Comparison of ENCODE assay signal across 23 cellular contexts in the genomic region with DNA sequence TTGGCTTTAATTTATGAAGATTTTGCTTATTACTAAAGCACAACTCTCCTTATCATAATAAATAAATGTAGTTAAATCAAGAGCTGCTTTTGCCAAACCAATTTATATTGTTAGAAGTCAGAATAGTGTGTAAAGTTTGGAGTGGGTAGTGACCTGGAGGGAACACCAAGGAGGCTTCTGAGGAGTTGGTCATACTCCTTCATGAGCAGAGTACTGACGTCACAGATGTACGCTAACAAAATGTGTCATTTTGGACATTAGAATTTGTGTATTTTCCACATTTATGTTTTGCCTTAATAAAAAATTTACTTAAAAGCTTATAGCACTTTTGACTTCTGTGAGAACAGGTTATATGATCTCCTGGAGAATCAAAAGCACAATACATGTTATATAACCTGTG.
DNase-seq lines count a peak whose midpoint lies in the region; ATAC-seq, FAIRE-seq and TF ChIP-seq lines count a peak whose summit lies in the region.
"Had no signal": no experiment of that assay in that cellular context is flagged by ENCODE, and none has a peak within 500 bp of the region (broad histone marks: within the 10 kb centered on the region; RNA-seq: fewer than 3 reads in every experiment).

No MANE protein-coding gene starts in this region.

- no peak for TF ChIP-seq RAD21 in K562 (CRISPR knock-in tag; conservative IDR thresholded peaks at IDR 0.05 in 1 of 2, IDR thresholded peaks at IDR 0.05 in 1 of 2)

- TF ChIP-seq POLR2A in K562 (conservative IDR thresholded peaks at IDR 0.05), result no peak
- TF ChIP-seq POLR2A in thyroid gland (IDR thresholded peaks at IDR 0.05), result no peak

- no peaks in the 10 kb centered on the region for H4K20me1 ChIP-seq in K562 (replicated peaks; ENCODE audit: control insufficient read depth, insufficient read depth, low read length)
- H4K20me1 ChIP-seq: BLaER1 had no signal

- H3K36me3 Mint-ChIP-seq in activated CD4-positive, alpha-beta memory T cell treated with anti-CD3 and anti-CD28 coated beads, Interleukin-2, amount 10 ng/mL, durations not matched to agents 7 days and 5 days (ENCODE audit: low read depth), result no peaks in the 10 kb centered on the region
- H3K36me3 Mint-ChIP-seq: CD14-positive monocyte; CD4-positive, alpha-beta memory T cell; CD4-positive, CD25-positive, alpha-beta regulatory T cell; CD8-positive, alpha-beta memory T cell had no signal

- POLR2A ChIA-PET in K562 (lab: Yijun Ruan, JAX), result interaction anchor here (1.2 kb wide), 1 partner anchor 276 kb away, joined by 3 read pairs; no protein-coding TSS in a partner anchor
- POLR2A ChIA-PET in activated CD4-positive, alpha-beta memory T cell treated with anti-CD3 and anti-CD28 coated beads, Interleukin-2, amount 10 ng/mL, durations not matched to agents 7 days and 5 days (lab: Charles Lee), result no interaction called here

- H3K9me1 ChIP-seq in K562 (ENCODE audit: control insufficient read depth, insufficient read depth, low read length), result no peaks in the 10 kb centered on the region

- H3K4me1 ChIP-seq in SJCRH30 (peaks cover 8% of the 10 kb centered on the region), K562 (replicated peaks in 1 of 2; ENCODE audit: control insufficient read depth in 2 of 2, insufficient read depth in 2 of 2, low read length in 2 of 2) (0 out of 5 replicates have a peak, but pooled peaks cover 0 to 3% of the 10 kb centered on the region in 2 experiments), thyroid gland (peaks cover 16 to 21% of the 10 kb centered on the region in 2 donors)
- H3K4me1 ChIP-seq: BE2C, BLaER1 had no signal

- peaks cover 94% of the 10 kb centered on the region for H3K79me2 ChIP-seq in K562 (ENCODE audit: control insufficient read depth, insufficient read depth, low read length)

- H3K27ac ChIP-seq in SJCRH30, result peak overlapping the region; percentile 50
- H3K27ac ChIP-seq in K562 (ENCODE audit: extremely low read depth, low read depth, low read length), result no peak overlapping the region
- peak overlapping the region; percentile 25 to 77 (median 53) for H3K27ac ChIP-seq in thyroid gland
- H3K27ac ChIP-seq: BLaER1 had no signal

- H2AFZ ChIP-seq in K562 (ENCODE audit: low read depth, low read length), result no peak overlapping the region

- DNase-seq in SJCRH30 (no peak), K562 (ENCODE audit: extremely low read depth in 1 of 4, low spot score in 3 of 4) (no peak), thyroid gland (no peak), NCI-H2227 (lab: John Stamatoyannopoulos, UW; ENCODE audit: unreplicated experiment) (no peak)
- no peak for DNase-seq in activated CD4-positive, alpha-beta memory T cell treated with anti-CD3 and anti-CD28 coated beads, Interleukin-2, amount 10 ng/mL, durations not matched to agents 7 days and 5 days
- DNase-seq: 8988T; ACHN; BE2C; C1 segment of cervical spinal cord; CD4-positive, alpha-beta memory T cell; CD4-positive, CD25-positive, alpha-beta regulatory T cell; CD8-positive, alpha-beta memory T cell; DMS 273 treated with DMSO at 0.1 percent for 48 hours; DMS153; DND-41; EL; GDM1 had no signal

- H3K4me3 ChIP-seq in SJCRH30, result no peak overlapping the region
- H3K4me3 ChIP-seq in K562, result no peak overlapping the region
- H3K4me3 ChIP-seq in thyroid gland (replicated peaks in 1 of 3), result no peak overlapping the region
- H3K4me3 ChIP-seq: BLaER1, GM12878 had no signal

- TF ChIP-seq EP300 in K562 (IDR thresholded peaks at IDR 0.05; ENCODE audit: low read length), result no peak

- no peak overlapping the region for H3K4me3 Mint-ChIP-seq in activated CD4-positive, alpha-beta memory T cell treated with anti-CD3 and anti-CD28 coated beads, Interleukin-2, amount 10 ng/mL, durations not matched to agents 7 days and 5 days
- H3K4me3 Mint-ChIP-seq: CD14-positive monocyte; CD4-positive, alpha-beta memory T cell; CD4-positive, CD25-positive, alpha-beta regulatory T cell; CD8-positive, alpha-beta memory T cell had no signal

- no peak overlapping the region for H3K4me2 ChIP-seq in K562 (ENCODE audit: insufficient read depth, low read length)
- H3K4me2 ChIP-seq: BLaER1 had no signal

- H3K9me3 ChIP-seq in SJCRH30 (replicated peaks) (no peaks in the 10 kb centered on the region), K562 (replicated peaks; ENCODE audit: control insufficient read depth, insufficient read depth, low read depth, low read length) (no peaks in the 10 kb centered on the region), thyroid gland (no peaks in the 10 kb centered on the region)
- H3K9me3 ChIP-seq: BE2C, BLaER1 had no signal

- no peaks in the 10 kb centered on the region for H3K36me3 ChIP-seq in SJCRH30
- H3K36me3 ChIP-seq in K562 (ENCODE audit: control insufficient read depth, insufficient read depth, low read length), result peaks cover 39% of the 10 kb centered on the region
- no peaks in the 10 kb centered on the region for H3K36me3 ChIP-seq in thyroid gland
- H3K36me3 ChIP-seq: BE2C, BLaER1 had no signal

- ATAC-seq in K562, result peak; percentile 53; the same call in 1 of the 3 replicates
- ATAC-seq: GM12878 had no signal

- no peak overlapping the region for H3K9ac ChIP-seq in K562 (ENCODE audit: insufficient read depth in 1 of 2, low read depth in 2 of 2, low read length in 2 of 2)
- H3K9ac ChIP-seq: BLaER1 had no signal

- no peaks in the 10 kb centered on the region for H3K27me3 Mint-ChIP-seq in activated CD4-positive, alpha-beta memory T cell treated with anti-CD3 and anti-CD28 coated beads, Interleukin-2, amount 10 ng/mL, durations not matched to agents 7 days and 5 days
- H3K27me3 Mint-ChIP-seq: CD4-positive, alpha-beta memory T cell; CD4-positive, CD25-positive, alpha-beta regulatory T cell; CD8-positive, alpha-beta memory T cell had no signal

- in situ Hi-C loops in K562 (cut with MboI), result no loop called here

- H3K4me1 Mint-ChIP-seq in activated CD4-positive, alpha-beta memory T cell treated with anti-CD3 and anti-CD28 coated beads, Interleukin-2, amount 10 ng/mL, durations not matched to agents 7 days and 5 days, result no peaks in the 10 kb centered on the region
- H3K4me1 Mint-ChIP-seq: CD14-positive monocyte; CD4-positive, alpha-beta memory T cell; CD4-positive, CD25-positive, alpha-beta regulatory T cell; CD8-positive, alpha-beta memory T cell had no signal

- TF ChIP-seq CTCF in K562 (IDR thresholded peaks at IDR 0.05 in 2 of 3, conservative IDR thresholded peaks at IDR 0.05 in 1 of 3; ENCODE audit: insufficient read depth in 2 of 3, low read depth in 1 of 3, low read length in 3 of 3), result no peak
- TF ChIP-seq CTCF in thyroid gland (IDR thresholded peaks at IDR 0.05), result no peak

- BruUV-seq in K562 (replicated peaks; lab: Mats Ljungman, UMichigan), result no TSS peak

- H3K9me3 Mint-ChIP-seq in activated CD4-positive, alpha-beta memory T cell treated with anti-CD3 and anti-CD28 coated beads, Interleukin-2, amount 10 ng/mL, durations not matched to agents 7 days and 5 days, result no peaks in the 10 kb centered on the region

- no peak overlapping the region for H3K27ac Mint-ChIP-seq in activated CD4-positive, alpha-beta memory T cell treated with anti-CD3 and anti-CD28 coated beads, Interleukin-2, amount 10 ng/mL, durations not matched to agents 7 days and 5 days
- H3K27ac Mint-ChIP-seq: CD14-positive monocyte; CD4-positive, alpha-beta memory T cell; CD8-positive, alpha-beta memory T cell had no signal

- CTCF ChIA-PET in K562 (lab: Yijun Ruan, JAX; ENCODE audit: low intra/inter-chr PET ratio), result no interaction called here
- CTCF ChIA-PET in activated CD4-positive, alpha-beta memory T cell treated with anti-CD3 and anti-CD28 coated beads, Interleukin-2, amount 10 ng/mL, durations not matched to agents 7 days and 5 days (lab: Charles Lee), result no interaction called here

- 67% methylated on average over 2 of the region's 2 CpGs for WGBS in K562 (ENCODE audit: insufficient coverage, low coverage, missing lambda C conversion rate)
- WGBS in thyroid gland, 2 donors, result 62 to 63% methylated on average over 2 of the region's 2 CpGs

- H3K27me3 ChIP-seq in SJCRH30 (no peaks in the 10 kb centered on the region), K562 (ENCODE audit: control insufficient read depth in 2 of 2, insufficient read depth in 2 of 2, low read length in 2 of 2) (no peaks in the 10 kb centered on the region), thyroid gland (no peaks in the 10 kb centered on the region)
- H3K27me3 ChIP-seq: BE2C, BLaER1 had no signal

- intact Hi-C loops in K562 (cut with micrococcal nuclease) (no loop called here), thyroid gland (cut with DNase I) (no loop called here)

- no peak for FAIRE-seq in K562 (lab: Jason Lieb, UNC)
- FAIRE-seq: A204.1, GM12878, GM12892, GM18507 had no signal

TF ChIP-seq in K562, 482 proteins besides CTCF, POLR2A, EP300 and RAD21 (continues in another document):
- TF ChIP-seq HDAC3 (IDR thresholded peaks at IDR 0.05; ENCODE audit: borderline replicate concordance, partially characterized antibody), result no peak
- TF ChIP-seq NONO (IDR thresholded peaks at IDR 0.05; ENCODE audit: low read depth in 2 of 2, low read length in 1 of 2), result no peak
- TF ChIP-seq ESRRB (CRISPR knock-in tag; IDR thresholded peaks at IDR 0.05; ENCODE audit: borderline replicate concordance), result no peak
- no peak for TF ChIP-seq ZNF695 (CRISPR knock-in tag; IDR thresholded peaks at IDR 0.05)
- no peak for TF ChIP-seq SOX6 (IDR thresholded peaks at IDR 0.05)
- TF ChIP-seq, protein P1, sequence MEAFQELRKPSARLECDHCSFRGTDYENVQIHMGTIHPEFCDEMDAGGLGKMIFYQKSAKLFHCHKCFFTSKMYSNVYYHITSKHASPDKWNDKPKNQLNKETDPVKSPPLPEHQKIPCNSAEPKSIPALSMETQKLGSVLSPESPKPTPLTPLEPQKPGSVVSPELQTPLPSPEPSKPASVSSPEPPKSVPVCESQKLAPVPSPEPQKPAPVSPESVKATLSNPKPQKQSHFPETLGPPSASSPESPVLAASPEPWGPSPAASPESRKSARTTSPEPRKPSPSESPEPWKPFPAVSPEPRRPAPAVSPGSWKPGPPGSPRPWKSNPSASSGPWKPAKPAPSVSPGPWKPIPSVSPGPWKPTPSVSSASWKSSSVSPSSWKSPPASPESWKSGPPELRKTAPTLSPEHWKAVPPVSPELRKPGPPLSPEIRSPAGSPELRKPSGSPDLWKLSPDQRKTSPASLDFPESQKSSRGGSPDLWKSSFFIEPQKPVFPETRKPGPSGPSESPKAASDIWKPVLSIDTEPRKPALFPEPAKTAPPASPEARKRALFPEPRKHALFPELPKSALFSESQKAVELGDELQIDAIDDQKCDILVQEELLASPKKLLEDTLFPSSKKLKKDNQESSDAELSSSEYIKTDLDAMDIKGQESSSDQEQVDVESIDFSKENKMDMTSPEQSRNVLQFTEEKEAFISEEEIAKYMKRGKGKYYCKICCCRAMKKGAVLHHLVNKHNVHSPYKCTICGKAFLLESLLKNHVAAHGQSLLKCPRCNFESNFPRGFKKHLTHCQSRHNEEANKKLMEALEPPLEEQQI (IDR thresholded peaks at IDR 0.05), result no peak
